Comparison of ENCODE assay signal across 9 cellular contexts in the genomic region with DNA sequence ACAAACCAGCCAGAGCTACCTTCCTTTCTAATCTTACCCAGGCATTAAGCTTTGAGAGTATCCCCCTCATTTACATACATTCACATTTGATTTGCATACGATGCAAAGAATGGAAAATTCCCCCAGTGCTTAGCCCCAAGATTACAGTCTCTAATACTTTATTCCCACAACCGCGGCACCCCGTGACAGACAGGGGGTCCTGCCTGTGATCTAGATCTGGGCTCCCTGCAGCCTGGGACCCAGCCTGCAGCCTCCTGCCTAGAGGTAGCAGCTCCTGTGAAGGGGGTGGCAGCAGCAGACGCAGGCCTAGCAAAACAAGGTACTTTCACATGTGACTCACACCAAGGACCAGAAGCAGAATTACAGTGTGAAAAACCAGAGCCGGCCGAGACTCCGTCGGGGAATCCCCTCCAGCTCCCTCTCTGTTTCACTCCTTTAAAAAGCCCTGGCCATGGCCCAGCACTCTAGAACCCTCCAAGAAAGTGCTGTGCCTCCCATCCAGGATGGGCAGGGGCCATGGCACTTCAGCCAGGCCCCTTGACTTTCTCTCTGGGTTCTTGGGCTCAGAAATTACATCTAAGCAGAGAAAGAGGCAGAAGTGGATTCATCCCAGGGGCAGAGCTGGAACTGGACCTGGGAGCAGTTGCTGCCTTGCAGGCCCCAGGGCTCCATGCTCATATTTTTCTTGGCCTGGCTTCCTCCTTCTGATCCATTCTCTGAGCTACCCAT. TPM values are rescaled to one million over a fixed set of nuclear protein-coding genes. Genes with fewer than 3 reads are reported as not detected.
A peak's percentile ranks its signal among the peaks of the same experiment; 100 is the strongest.
DNase-seq lines count a peak whose midpoint lies in the region; ATAC-seq, FAIRE-seq and TF ChIP-seq lines count a peak whose summit lies in the region.
"Had no signal": no experiment of that assay in that cellular context is flagged by ENCODE, and none has a peak within 500 bp of the region (broad histone marks: within the 10 kb centered on the region; RNA-seq: fewer than 3 reads in every experiment).

No MANE protein-coding gene starts in this region.

- ATAC-seq in GM19035 (IDR thresholded peaks at IDR 0.05; ENCODE audit: unreplicated experiment) (peak; percentile 81), HG03095 (IDR thresholded peaks at IDR 0.05; ENCODE audit: unreplicated experiment) (peak; percentile 78), WTC11 (peak; percentile 7)

- CTCF ChIA-PET in WTC11 (lab: Charles Lee), result interaction anchor here (0.8 to 4.6 kb wide), 20 partner anchors 9 to 677 kb away, joined by 3 to 68 read pairs (median 4); a partner anchor contains a TSS
- CTCF ChIA-PET in MCF 10A (lab: Yijun Ruan, JAX), result interaction anchor here (0.5 to 4.5 kb wide), 17 partner anchors 7 to 92 kb away, joined by 3 to 45 read pairs (median 5); a partner anchor contains a TSS
- CTCF ChIA-PET in Caco-2 (lab: Charles Lee), result interaction anchor here (1.2 to 3.0 kb wide), 3 partner anchors 9 to 61 kb away, joined by 5 to 18 read pairs (median 5); no protein-coding TSS in a partner anchor

- H3K36me3 ChIP-seq in small intestine (ENCODE audit: control insufficient read depth in 2 of 2, insufficient read depth in 2 of 2, low read length in 2 of 2) (no peaks in the 10 kb centered on the region), Caco-2 (ENCODE audit: control insufficient read depth, insufficient read depth, low read length) (no peaks in the 10 kb centered on the region)

- H3K4me1 Mint-ChIP-seq in WTC11, result peaks cover 55% of the 10 kb centered on the region
- H3K4me1 Mint-ChIP-seq in MCF 10A (ENCODE audit: insufficient read depth, unreplicated experiment), result peaks cover 7% of the 10 kb centered on the region
- peaks cover 7% of the 10 kb centered on the region for H3K4me1 Mint-ChIP-seq in Caco-2 (ENCODE audit: low read depth, unreplicated experiment)

- POLR2A ChIA-PET in WTC11 (lab: Charles Lee), result interaction anchor here (0.6 to 1.2 kb wide), 3 partner anchors 9 to 29 kb away, joined by 3 read pairs; no protein-coding TSS in a partner anchor
- POLR2A ChIA-PET in MCF 10A (lab: Yijun Ruan, JAX), result interaction anchor here (0.6 to 1.7 kb wide), 4 partner anchors 11 to 272 kb away, joined by 3 to 6 read pairs (median 4); no protein-coding TSS in a partner anchor
- POLR2A ChIA-PET in Caco-2 (lab: Charles Lee), result no interaction called here

- H3K27me3 ChIP-seq in small intestine (ENCODE audit: control insufficient read depth in 2 of 2, insufficient read depth in 2 of 2, low read length in 2 of 2) (no peaks in the 10 kb centered on the region), Caco-2 (replicated peaks; ENCODE audit: control insufficient read depth, insufficient read depth, low read length) (no peaks in the 10 kb centered on the region)

- H3K9me3 Mint-ChIP-seq in WTC11 (no peaks in the 10 kb centered on the region), MCF 10A (ENCODE audit: unreplicated experiment) (no peaks in the 10 kb centered on the region), Caco-2 (ENCODE audit: unreplicated experiment) (no peaks in the 10 kb centered on the region)

- no TSS peak for BruUV-seq in MCF 10A (replicated peaks; lab: Mats Ljungman, UMichigan)
- no TSS peak for BruUV-seq in Caco-2 (replicated peaks; lab: Mats Ljungman, UMichigan)

- H3K27ac ChIP-seq in small intestine (ENCODE audit: low read depth in 1 of 2, low read length in 1 of 2), result peak overlapping the region; percentile 57 to 83

- peak; percentile 36 for DNase-seq in WTC11 (ENCODE audit: low spot score)
- DNase-seq in MCF 10A (ENCODE audit: unreplicated experiment), result peak; percentile 85
- peak; percentile 45 for DNase-seq in small intestine
- no peak for DNase-seq in D341Med (ENCODE audit: low spot score)
- DNase-seq in NCI-H2227 (lab: John Stamatoyannopoulos, UW; ENCODE audit: unreplicated experiment), result no peak
- no peak for DNase-seq in Caco-2

- WGBS in small intestine, 3 donors, result 38 to 42% (median 40%) methylated on average over 9 of the region's 9 CpGs

- H3K4me1 ChIP-seq in small intestine (ENCODE audit: control insufficient read depth in 2 of 2, insufficient read depth in 1 of 2, low read depth in 1 of 2, low read length in 1 of 2) (peaks cover 2 to 11% of the 10 kb centered on the region in 2 donors), Caco-2 (peaks cover 22% of the 10 kb centered on the region)

- no peak for FAIRE-seq in small intestine (lab: Jason Lieb, UNC)
- FAIRE-seq: colon had no signal

- H3K4me3 ChIP-seq in small intestine (ENCODE audit: low read depth in 1 of 2, low read length in 2 of 2) (no peak overlapping the region), Caco-2 (ENCODE audit: low read depth, low read length) (no peak overlapping the region)

- H3K9me3 ChIP-seq in small intestine (ENCODE audit: control insufficient read depth, low read depth), result no peaks in the 10 kb centered on the region
- no peaks in the 10 kb centered on the region for H3K9me3 ChIP-seq in Caco-2

- H3K36me3 Mint-ChIP-seq in WTC11 (no peaks in the 10 kb centered on the region), MCF 10A (ENCODE audit: insufficient read depth, unreplicated experiment) (no peaks in the 10 kb centered on the region), Caco-2 (ENCODE audit: insufficient read depth, unreplicated experiment) (no peaks in the 10 kb centered on the region)

- H3K27me3 Mint-ChIP-seq in WTC11 (ENCODE audit: low read depth), result peaks cover 62% of the 10 kb centered on the region
- H3K27me3 Mint-ChIP-seq in MCF 10A (ENCODE audit: insufficient read depth, unreplicated experiment), result no peaks in the 10 kb centered on the region
- H3K27me3 Mint-ChIP-seq in Caco-2 (ENCODE audit: insufficient read depth, unreplicated experiment), result no peaks in the 10 kb centered on the region

- TF ChIP-seq CTCF in WTC11 (IDR thresholded peaks at IDR 0.05) (no peak), MCF 10A (IDR thresholded peaks at IDR 0.05; ENCODE audit: unreplicated experiment) (no peak), Caco-2 (IDR thresholded peaks at IDR 0.05; ENCODE audit: insufficient read depth in 1 of 2, low read depth in 1 of 2, low read length in 1 of 2, severe bottlenecking in 1 of 2, unreplicated experiment in 1 of 2) (no peak)

- intact Hi-C loops in MCF 10A (cut with micrococcal nuclease), result no loop called here
- intact Hi-C loops in Caco-2 (cut with micrococcal nuclease; ENCODE audit: unreplicated experiment), result no loop called here

- peak overlapping the region; percentile 40 for H3K4me3 Mint-ChIP-seq in WTC11
- no peak overlapping the region for H3K4me3 Mint-ChIP-seq in MCF 10A (ENCODE audit: unreplicated experiment)
- no peak overlapping the region for H3K4me3 Mint-ChIP-seq in Caco-2 (ENCODE audit: unreplicated experiment)

- H3K27ac Mint-ChIP-seq in WTC11, result peak overlapping the region; percentile 63; the same call in 1 of the 2 replicates
- no peak overlapping the region for H3K27ac Mint-ChIP-seq in MCF 10A (ENCODE audit: low read depth, unreplicated experiment)
- H3K27ac Mint-ChIP-seq in Caco-2 (ENCODE audit: unreplicated experiment), result no peak overlapping the region

TF ChIP-seq in WTC11, 78 proteins besides CTCF, POLR2A, EP300 and RAD21 (continues in another document):
- no peak for TF ChIP-seq RORB (CRISPR knock-in tag; IDR thresholded peaks at IDR 0.05)
- TF ChIP-seq, protein P1, sequence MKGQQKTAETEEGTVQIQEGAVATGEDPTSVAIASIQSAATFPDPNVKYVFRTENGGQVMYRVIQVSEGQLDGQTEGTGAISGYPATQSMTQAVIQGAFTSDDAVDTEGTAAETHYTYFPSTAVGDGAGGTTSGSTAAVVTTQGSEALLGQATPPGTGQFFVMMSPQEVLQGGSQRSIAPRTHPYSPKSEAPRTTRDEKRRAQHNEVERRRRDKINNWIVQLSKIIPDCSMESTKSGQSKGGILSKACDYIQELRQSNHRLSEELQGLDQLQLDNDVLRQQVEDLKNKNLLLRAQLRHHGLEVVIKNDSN (CRISPR knock-in tag; IDR thresholded peaks at IDR 0.05), result no peak
- TF ChIP-seq CREB1 (CRISPR knock-in tag; IDR thresholded peaks at IDR 0.05), result no peak
- TF ChIP-seq, protein P2, sequence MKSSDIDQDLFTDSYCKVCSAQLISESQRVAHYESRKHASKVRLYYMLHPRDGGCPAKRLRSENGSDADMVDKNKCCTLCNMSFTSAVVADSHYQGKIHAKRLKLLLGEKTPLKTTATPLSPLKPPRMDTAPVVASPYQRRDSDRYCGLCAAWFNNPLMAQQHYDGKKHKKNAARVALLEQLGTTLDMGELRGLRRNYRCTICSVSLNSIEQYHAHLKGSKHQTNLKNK (CRISPR knock-in tag; IDR thresholded peaks at IDR 0.05), result no peak
- TF ChIP-seq ZNF396 (CRISPR knock-in tag; IDR thresholded peaks at IDR 0.05; ENCODE audit: borderline replicate concordance), result no peak
- TF ChIP-seq, protein P3, sequence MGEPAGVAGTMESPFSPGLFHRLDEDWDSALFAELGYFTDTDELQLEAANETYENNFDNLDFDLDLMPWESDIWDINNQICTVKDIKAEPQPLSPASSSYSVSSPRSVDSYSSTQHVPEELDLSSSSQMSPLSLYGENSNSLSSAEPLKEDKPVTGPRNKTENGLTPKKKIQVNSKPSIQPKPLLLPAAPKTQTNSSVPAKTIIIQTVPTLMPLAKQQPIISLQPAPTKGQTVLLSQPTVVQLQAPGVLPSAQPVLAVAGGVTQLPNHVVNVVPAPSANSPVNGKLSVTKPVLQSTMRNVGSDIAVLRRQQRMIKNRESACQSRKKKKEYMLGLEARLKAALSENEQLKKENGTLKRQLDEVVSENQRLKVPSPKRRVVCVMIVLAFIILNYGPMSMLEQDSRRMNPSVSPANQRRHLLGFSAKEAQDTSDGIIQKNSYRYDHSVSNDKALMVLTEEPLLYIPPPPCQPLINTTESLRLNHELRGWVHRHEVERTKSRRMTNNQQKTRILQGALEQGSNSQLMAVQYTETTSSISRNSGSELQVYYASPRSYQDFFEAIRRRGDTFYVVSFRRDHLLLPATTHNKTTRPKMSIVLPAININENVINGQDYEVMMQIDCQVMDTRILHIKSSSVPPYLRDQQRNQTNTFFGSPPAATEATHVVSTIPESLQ (CRISPR knock-in tag; IDR thresholded peaks at IDR 0.05), result no peak
- TF ChIP-seq JUN (CRISPR knock-in tag; IDR thresholded peaks at IDR 0.05), result no peak
- TF ChIP-seq FOXK1 (CRISPR knock-in tag; IDR thresholded peaks at IDR 0.05), result no peak
- no peak for TF ChIP-seq TEAD4 (CRISPR knock-in tag; IDR thresholded peaks at IDR 0.05)
- no peak for TF ChIP-seq ZNF232 (CRISPR knock-in tag; IDR thresholded peaks at IDR 0.05)
- TF ChIP-seq ZNF219 (CRISPR knock-in tag; IDR thresholded peaks at IDR 0.05; ENCODE audit: borderline replicate concordance), result no peak
- TF ChIP-seq SP1 (CRISPR knock-in tag; conservative IDR thresholded peaks at IDR 0.05), result no peak

RNA-seq across cellular contexts. Expression of a gene that starts 14.0 kb away (rescaled TPM):
- 8.9 to 11.3 TPM (median 9.6 TPM) in 3 replicates for total RNA-seq in WTC11 (2021)
- total RNA-seq in MCF 10A (2022), result 0.29 and 0.42 TPM in 2 replicates
- polyA plus RNA-seq in small intestine, result 10 to 100 TPM; 11.3 to 13.3 (median 11.4) TPM
- 36.2 and 36.5 TPM in 2 replicates for total RNA-seq in Caco-2 (2022)

Comparison
In these comparisons a context has a peak if more than half of its experiments do, and no peak if none do; other contexts are left out.
1. ATAC-seq: peak in every context shown above with its lines; median percentile 81 in GM19035; 78 in HG03095; 7 in WTC11.
2. DNase-seq: peak in WTC11 (single experiment), MCF 10A (single experiment) and small intestine (single experiment); none in D341Med (single experiment), NCI-H2227 (single experiment) and Caco-2 (0 of 2).